ENCODE assay signal across 18 cellular contexts in the genomic region with DNA sequence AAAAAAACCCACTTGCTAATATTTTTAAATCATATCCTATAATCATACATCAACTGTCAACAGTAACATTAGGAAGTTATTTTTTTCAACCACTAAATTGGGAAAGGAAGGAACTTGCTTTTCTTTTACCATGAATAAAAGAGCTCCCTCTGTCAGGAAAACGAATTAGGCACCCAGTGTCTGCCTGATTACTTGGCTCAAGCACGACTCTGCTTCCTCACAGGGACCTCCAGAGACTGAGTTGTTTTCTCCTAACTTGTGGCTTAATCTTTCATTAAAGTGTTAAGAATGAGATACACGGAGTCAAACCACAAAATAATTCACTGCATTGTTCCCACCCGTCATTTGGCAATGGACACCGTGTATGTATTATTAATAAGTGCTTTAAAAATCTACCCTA.
"Had no signal": no experiment of that assay in that cellular context is flagged by ENCODE, and none has a peak within 500 bp of the region (broad histone marks: within the 10 kb centered on the region; RNA-seq: fewer than 3 reads in every experiment).

No MANE protein-coding gene starts in this region.

- H3K4me1 ChIP-seq: adrenal gland, esophagus squamous epithelium, foreskin keratinocyte, prostate gland, right lobe of liver, suprapubic skin had no signal

- FAIRE-seq: endothelial cell of umbilical vein had no signal

- H3K9me3 ChIP-seq: adrenal gland, esophagus squamous epithelium, prostate gland, right lobe of liver, suprapubic skin had no signal

- H3K36me3 ChIP-seq: adrenal gland, esophagus squamous epithelium, prostate gland, right lobe of liver, suprapubic skin had no signal

- DNase-seq: activated CD4-positive, alpha-beta memory T cell treated with anti-CD3 and anti-CD28 coated beads for 36 hours; activated CD4-positive, alpha-beta T cell treated with anti-CD3 and anti-CD28 coated beads for 1 hour; activated CD8-positive, alpha-beta memory T cell treated with anti-CD3 and anti-CD28 coated beads, Interleukin-2, amount 10 ng/mL, durations not matched to agents 7 days and 5 days; activated effector memory CD4-positive, alpha-beta T cell treated with anti-CD3 and anti-CD28 coated beads, Interleukin-2, amount 50 U/mL, for 16 hours; activated T-cell treated with anti-CD3 and anti-CD28 coated beads, Interleukin-2, amount 50 U/mL, for 4 hours; adrenal gland; cortex of kidney; effector CD8-positive, alpha-beta T cell; esophagus squamous epithelium; foreskin keratinocyte; head of caudate nucleus; kidney glomerular epithelial cell; right lobe of liver; trophoblast cell had no signal

- H3K27me3 ChIP-seq: adrenal gland, esophagus squamous epithelium, foreskin keratinocyte, right lobe of liver, suprapubic skin had no signal

- H3K4me3 ChIP-seq: adrenal gland, esophagus squamous epithelium, prostate gland, right lobe of liver, suprapubic skin had no signal

- ATAC-seq: activated CD8-positive, alpha-beta memory T cell treated with anti-CD3 and anti-CD28 coated beads, Interleukin-2, amount 10 ng/mL, durations not matched to agents 7 days and 5 days; activated T-cell treated with anti-CD3 and anti-CD28 coated beads, Interleukin-2, amount 50 U/mL, for 4 hours; foreskin keratinocyte; right lobe of liver had no signal

- H3K27ac ChIP-seq: adrenal gland, esophagus squamous epithelium, foreskin keratinocyte, prostate gland, right lobe of liver, suprapubic skin, VCaP had no signal
